In genomic region chr6:53808302-53808881, GRCh38 we compare ENCODE assay signal across 28 cellular contexts.
"Had no signal": no experiment of that assay in that cellular context is flagged by ENCODE, and none has a peak within 500 bp of the region (broad histone marks: within the 10 kb centered on the region; RNA-seq: fewer than 3 reads in every experiment).

No MANE protein-coding gene starts in this region.

- H3K27me3 Mint-ChIP-seq: activated B cell treated with CpG ODN at 0.5 μM for 24 hours; activated CD4-positive, alpha-beta memory T cell treated with anti-CD3 and anti-CD28 coated beads for 36 hours; activated CD4-positive, alpha-beta T cell treated with anti-CD3 and anti-CD28 coated beads, Interleukin-2, amount 10 ng/mL, durations not matched to agents 24 days and 14 days; activated naive CD8-positive, alpha-beta T cell treated with anti-CD3 and anti-CD28 coated beads, Interleukin-2, amount 10 ng/mL, durations not matched to agents 7 days and 5 days; activated T-helper 17 cell treated with anti-CD3 and anti-CD28 coated beads, Interleukin-2, amount 50 U/mL, for 72 hours; T-cell had no signal

- H3K4me1 ChIP-seq: breast epithelium had no signal

- H3K27ac ChIP-seq: adrenal gland, breast epithelium, PC-9 had no signal

- H3K27me3 ChIP-seq: adrenal gland, breast epithelium had no signal

- FAIRE-seq: TTC549 had no signal

- H3K9me3 Mint-ChIP-seq: activated CD4-positive, alpha-beta memory T cell treated with anti-CD3 and anti-CD28 coated beads for 36 hours; activated CD4-positive, alpha-beta T cell treated with anti-CD3 and anti-CD28 coated beads, Interleukin-2, amount 10 ng/mL, durations not matched to agents 24 days and 14 days; activated naive CD8-positive, alpha-beta T cell treated with anti-CD3 and anti-CD28 coated beads, Interleukin-2, amount 10 ng/mL, durations not matched to agents 7 days and 5 days had no signal

- H3K36me3 ChIP-seq: adrenal gland, breast epithelium had no signal

- H3K36me3 Mint-ChIP-seq: activated CD4-positive, alpha-beta memory T cell treated with anti-CD3 and anti-CD28 coated beads for 36 hours; activated naive CD8-positive, alpha-beta T cell treated with anti-CD3 and anti-CD28 coated beads, Interleukin-2, amount 10 ng/mL, durations not matched to agents 7 days and 5 days; T-cell had no signal

- H3K4me3 ChIP-seq: adrenal gland, breast epithelium, PC-9 had no signal

- DNase-seq: activated B cell treated with CpG ODN at 0.5 μM for 24 hours; activated CD4-positive, alpha-beta memory T cell treated with anti-CD3 and anti-CD28 coated beads for 36 hours; activated CD4-positive, alpha-beta T cell treated with anti-CD3 and anti-CD28 coated beads for 1 hour; activated CD4-positive, alpha-beta T cell treated with anti-CD3 and anti-CD28 coated beads, Interleukin-2, amount 10 ng/mL, durations not matched to agents 24 days and 14 days; activated CD8-positive, alpha-beta memory T cell treated with anti-CD3 and anti-CD28 coated beads for 24 hours; activated gamma-delta T cell; activated naive CD4-positive, alpha-beta T cell treated with anti-CD3 and anti-CD28 coated beads, Interleukin-2, amount 50 U/mL, for 16 hours; activated naive CD8-positive, alpha-beta T cell treated with anti-CD3 and anti-CD28 coated beads, Interleukin-2, amount 10 ng/mL, durations not matched to agents 7 days and 5 days; activated T-cell treated with anti-CD3 and anti-CD28 coated beads, Interleukin-2, amount 50 U/mL, for 48 hours; adrenal gland; anterior cingulate cortex; central memory CD4-positive, alpha-beta T cell; Kasumi-1; NCI-H1105 treated with DMSO at 0.1 percent for 48 hours; NCI-H1436 treated with DMSO at 0.1 percent for 48 hours; NCI-H187 treated with DMSO at 0.1 percent for 48 hours; NCI-H2081 treated with DMSO at 0.1 percent for 48 hours; NCI-H446; NCI-H524; NCI-H748 treated with DMSO at 0.1 percent for 48 hours; PC-9; SIG-M5; T-cell; T-helper 2 cell; T1000 had no signal

- H3K9me3 ChIP-seq: adrenal gland, breast epithelium had no signal

- H3K4me1 Mint-ChIP-seq: activated CD4-positive, alpha-beta T cell treated with anti-CD3 and anti-CD28 coated beads, Interleukin-2, amount 10 ng/mL, durations not matched to agents 24 days and 14 days; T-cell had no signal

- H3K4me3 Mint-ChIP-seq: activated B cell treated with CpG ODN at 0.5 μM for 24 hours; activated CD4-positive, alpha-beta memory T cell treated with anti-CD3 and anti-CD28 coated beads for 36 hours; activated CD4-positive, alpha-beta T cell treated with anti-CD3 and anti-CD28 coated beads, Interleukin-2, amount 10 ng/mL, durations not matched to agents 24 days and 14 days; activated naive CD8-positive, alpha-beta T cell treated with anti-CD3 and anti-CD28 coated beads, Interleukin-2, amount 10 ng/mL, durations not matched to agents 7 days and 5 days; activated T-helper 17 cell treated with anti-CD3 and anti-CD28 coated beads, Interleukin-2, amount 50 U/mL, for 72 hours; T-cell had no signal

- ATAC-seq: activated T-helper 17 cell treated with anti-CD3 and anti-CD28 coated beads, Interleukin-2, amount 50 U/mL, for 72 hours; T-cell had no signal

- H3K4me2 ChIP-seq: PC-9 had no signal

- H3K27ac Mint-ChIP-seq: activated B cell treated with CpG ODN at 0.5 μM for 24 hours; activated CD4-positive, alpha-beta memory T cell treated with anti-CD3 and anti-CD28 coated beads for 36 hours; activated CD4-positive, alpha-beta T cell treated with anti-CD3 and anti-CD28 coated beads, Interleukin-2, amount 10 ng/mL, durations not matched to agents 24 days and 14 days; activated naive CD8-positive, alpha-beta T cell treated with anti-CD3 and anti-CD28 coated beads, Interleukin-2, amount 10 ng/mL, durations not matched to agents 7 days and 5 days; activated T-helper 17 cell treated with anti-CD3 and anti-CD28 coated beads, Interleukin-2, amount 50 U/mL, for 72 hours; T-cell had no signal

- H2AFZ ChIP-seq: PC-9 had no signal
